Comparison of ENCODE assay signal across 17 cellular contexts in genomic region chr1:40748841-40749718, GRCh38. TPM values are rescaled to one million over a fixed set of nuclear protein-coding genes. Genes with fewer than 3 reads are reported as not detected.
DNase-seq lines count a peak whose midpoint lies in the region; ATAC-seq and TF ChIP-seq lines count a peak whose summit lies in the region.
"Had no signal": no experiment of that assay in that cellular context is flagged by ENCODE, and none has a peak within 500 bp of the region (broad histone marks: within the 10 kb centered on the region; RNA-seq: fewer than 3 reads in every experiment).

No MANE protein-coding gene starts in this region.

- H3K9ac ChIP-seq in HUES48 (ENCODE audit: low read depth, low read length): no peak overlapping the region
- no peak overlapping the region for H3K9ac ChIP-seq in colonic mucosa (ENCODE audit: low read depth in 2 of 2, low read length in 2 of 2)
- no peak overlapping the region for H3K9ac ChIP-seq in liver (ENCODE audit: low read depth in 1 of 2, low read length in 2 of 2)

- H3K27ac ChIP-seq in HUES48 (ENCODE audit: low read depth, low read length) (peak overlapping the region; percentile 48), colonic mucosa (no peak overlapping the region), liver (ENCODE audit: low read depth in 1 of 2, low read length in 2 of 2) (peak overlapping the region; percentile 38 to 64), gastrocnemius medialis (peak overlapping the region; percentile 74 to 84 (median 82)), A673 (ENCODE audit: low read depth, low read length, poor library complexity, severe bottlenecking) (no peak overlapping the region)
- H3K27ac ChIP-seq: SK-N-MC had no signal

- H3K9me3 ChIP-seq in HUES48 (ENCODE audit: control insufficient read depth, insufficient read depth, low read length) (no peaks in the 10 kb centered on the region), colonic mucosa (no peaks in the 10 kb centered on the region), liver (ENCODE audit: control insufficient read depth in 4 of 4, low read length in 3 of 4) (no peaks in the 10 kb centered on the region), gastrocnemius medialis (no peaks in the 10 kb centered on the region), A673 (ENCODE audit: low read depth, low read length, poor library complexity, severe bottlenecking) (no peaks in the 10 kb centered on the region)

- intact Hi-C loops in colonic mucosa (cut with DNase I): no loop called here
- intact Hi-C loops in gastrocnemius medialis (cut with DNase I; ENCODE audit: low total_unique reads): no loop called here
- intact Hi-C loops in A673 (cut with micrococcal nuclease; ENCODE audit: unreplicated experiment): no loop called here

- no peaks in the 10 kb centered on the region for H3K4me1 ChIP-seq in HUES48 (ENCODE audit: control insufficient read depth, insufficient read depth, low read length)
- peaks cover 5% of the 10 kb centered on the region for H3K4me1 ChIP-seq in colonic mucosa
- H3K4me1 ChIP-seq in liver (ENCODE audit: control insufficient read depth in 4 of 4, insufficient read depth in 4 of 4, low read length in 3 of 4): peaks cover 0 to 43% (median 29%) of the 10 kb centered on the region in 4 donors
- peaks cover 27 to 34% of the 10 kb centered on the region in 2 donors for H3K4me1 ChIP-seq in gastrocnemius medialis
- no peaks in the 10 kb centered on the region for H3K4me1 ChIP-seq in A673 (ENCODE audit: insufficient read depth, low read length, poor library complexity, severe bottlenecking)

- no TSS peak for BruUV-seq in A673 (replicated peaks; lab: Mats Ljungman, UMichigan)

- DNase-seq in colonic mucosa (peak; percentile 36), gastrocnemius medialis (peak; percentile 55 to 78), iPS-NIHi11 (ENCODE audit: low spot score) (no peak), NK-92 (lab: John Stamatoyannopoulos, UW; ENCODE audit: unreplicated experiment) (no peak), A673 (ENCODE audit: low spot score) (no peak)
- DNase-seq: C1 segment of cervical spinal cord, DMS79, IMR-90, MM.1S, NCI-H1092 treated with DMSO at 0.1 percent for 48 hours, NCI-H1694, NCI-H748 treated with DMSO at 0.1 percent for 48 hours had no signal

- ATAC-seq in gastrocnemius medialis (peak; percentile 93 to 99), HG02763 (IDR thresholded peaks at IDR 0.05; ENCODE audit: unreplicated experiment) (no peak)
- ATAC-seq: Right ventricle myocardium inferior had no signal

- 38% methylated on average over 5 of the region's 5 CpGs for WGBS in liver

- H3K36me3 ChIP-seq in HUES48 (ENCODE audit: control insufficient read depth, insufficient read depth, low read length) (peaks cover 90% of the 10 kb centered on the region), colonic mucosa (peaks cover 2% of the 10 kb centered on the region), liver (ENCODE audit: control insufficient read depth in 4 of 4, insufficient read depth in 3 of 4, low read depth in 1 of 4, low read length in 3 of 4) (peaks cover 3 to 31% (median 17%) of the 10 kb centered on the region in 4 donors), gastrocnemius medialis (peaks cover 0 to 20% of the 10 kb centered on the region in 2 donors), A673 (ENCODE audit: insufficient read depth, low read length, poor library complexity, severe bottlenecking) (peaks cover 43% of the 10 kb centered on the region)

- TF ChIP-seq RAD21 in liver (IDR thresholded peaks at IDR 0.05): peak; percentile 26 to 55

- POLR2A ChIA-PET in A673 (lab: Charles Lee; ENCODE audit: low non-redundant PET): no interaction called here

- CTCF ChIA-PET in A673 (lab: Charles Lee): no interaction called here

- no peak for TF ChIP-seq POLR2A in gastrocnemius medialis (IDR thresholded peaks at IDR 0.05)

- no peaks in the 10 kb centered on the region for H3K27me3 ChIP-seq in HUES48 (ENCODE audit: control insufficient read depth, insufficient read depth, low read length)
- H3K27me3 ChIP-seq in colonic mucosa: no peaks in the 10 kb centered on the region
- no peaks in the 10 kb centered on the region for H3K27me3 ChIP-seq in liver (ENCODE audit: control insufficient read depth in 4 of 4, insufficient read depth in 4 of 4, low read length in 3 of 4)
- H3K27me3 ChIP-seq in gastrocnemius medialis: no peaks in the 10 kb centered on the region
- no peaks in the 10 kb centered on the region for H3K27me3 ChIP-seq in A673 (replicated peaks; ENCODE audit: insufficient read depth, low read depth, low read length, poor library complexity)

- H3K4me3 ChIP-seq in HUES48 (ENCODE audit: low read depth, low read length): no peak overlapping the region
- H3K4me3 ChIP-seq in colonic mucosa: no peak overlapping the region
- H3K4me3 ChIP-seq in liver (ENCODE audit: low read depth in 1 of 3, low read length in 3 of 3): no peak overlapping the region
- H3K4me3 ChIP-seq in gastrocnemius medialis: no peak overlapping the region
- H3K4me3 ChIP-seq in A673 (ENCODE audit: low read depth, low read length, poor library complexity, severe bottlenecking): no peak overlapping the region
- H3K4me3 ChIP-seq: SK-N-MC had no signal

- TF ChIP-seq CTCF in colonic mucosa (IDR thresholded peaks at IDR 0.05): no peak
- no peak for TF ChIP-seq CTCF in liver (IDR thresholded peaks at IDR 0.05; ENCODE audit: low read depth, low read length, missing input control)
- TF ChIP-seq CTCF in gastrocnemius medialis (IDR thresholded peaks at IDR 0.05 in 4 of 5, conservative IDR thresholded peaks at IDR 0.05 in 1 of 5): no peak
- TF ChIP-seq CTCF in A673 (conservative IDR thresholded peaks at IDR 0.05; ENCODE audit: low read depth, low read length): no peak

- in situ Hi-C loops in gastrocnemius medialis (cut with MboI; ENCODE audit: low sequenced_read_pairs in 4 of 4): no loop called here

TF ChIP-seq in liver, 16 proteins besides CTCF, POLR2A, EP300 and RAD21 (continues in another document):
- peak; percentile 87 for TF ChIP-seq ATF3 (IDR thresholded peaks at IDR 0.05)
- TF ChIP-seq JUND (IDR thresholded peaks at IDR 0.05): peak; percentile 70 to 89
- peak in 1 of 2 donors; percentile 34 for TF ChIP-seq EGR1 (IDR thresholded peaks at IDR 0.05; ENCODE audit: low read depth in 2 of 2)
- TF ChIP-seq FOXA1 (IDR thresholded peaks at IDR 0.05): no peak
- peak; percentile 67 for TF ChIP-seq ZBTB33 (IDR thresholded peaks at IDR 0.05)
- TF ChIP-seq SP1 (IDR thresholded peaks at IDR 0.05): peak; percentile 77
- peak; percentile 35 for TF ChIP-seq MAX (IDR thresholded peaks at IDR 0.05)
- TF ChIP-seq YY1 (IDR thresholded peaks at IDR 0.05): peak; percentile 59
- TF ChIP-seq HNF4A (conservative IDR thresholded peaks at IDR 0.05): peak; percentile 89 to 92
- peak in 1 of 2 donors; percentile 34 for TF ChIP-seq GABPA (IDR thresholded peaks at IDR 0.05 in 1 of 2, conservative IDR thresholded peaks at IDR 0.05 in 1 of 2)
- peak; percentile 35 for TF ChIP-seq NR2F2 (IDR thresholded peaks at IDR 0.05)

RNA-seq across cellular contexts. Expression of gene KCNQ4, which starts 34.5 kb away (rescaled TPM):
- 1 to 10 TPM; 1.8 to 1.9 TPM for total RNA-seq in colonic mucosa
- 1 to 10 TPM in 1 of 2 donors, under 1 TPM in 1; 0.33 to 2.1 TPM for total RNA-seq in liver
- under 1 TPM; 0.10 to 0.20 TPM for polyA plus RNA-seq in liver
- total RNA-seq in gastrocnemius medialis: 1 to 10 TPM; 2.9 to 8.2 (median 3.5) TPM
- total RNA-seq in A673 (2021): 0.62 and 1.4 TPM in 2 replicates
- total RNA-seq: IMR-90 had no signal

RNA-seq across cellular contexts. Expression of gene NFYC, which starts 57.6 kb away (rescaled TPM):
- total RNA-seq in colonic mucosa (10 to 100 TPM; 46.9 to 62.2 TPM), liver (10 to 100 TPM; 27.4 to 28.1 TPM), gastrocnemius medialis (10 to 100 TPM; 45.3 to 58.6 (median 57.4) TPM), A673 (2021) (81.9 and 83.0 TPM in 2 replicates)
- 10 to 100 TPM; 18.3 to 26.3 TPM for polyA plus RNA-seq in liver

Comparison
In these comparisons a context has a peak if more than half of its experiments do, and no peak if none do; other contexts are left out.
1. H3K27ac ChIP-seq: peak in HUES48 (single experiment), liver (2 of 2) and gastrocnemius medialis (4 of 4); none in colonic mucosa (single experiment) and A673 (single experiment).
2. DNase-seq: peak in colonic mucosa (single experiment) and gastrocnemius medialis (2 of 2); none in iPS-NIHi11 (single experiment), NK-92 (single experiment) and A673 (single experiment).